Comparison of ENCODE assay signal across 16 cellular contexts in the genomic region with DNA sequence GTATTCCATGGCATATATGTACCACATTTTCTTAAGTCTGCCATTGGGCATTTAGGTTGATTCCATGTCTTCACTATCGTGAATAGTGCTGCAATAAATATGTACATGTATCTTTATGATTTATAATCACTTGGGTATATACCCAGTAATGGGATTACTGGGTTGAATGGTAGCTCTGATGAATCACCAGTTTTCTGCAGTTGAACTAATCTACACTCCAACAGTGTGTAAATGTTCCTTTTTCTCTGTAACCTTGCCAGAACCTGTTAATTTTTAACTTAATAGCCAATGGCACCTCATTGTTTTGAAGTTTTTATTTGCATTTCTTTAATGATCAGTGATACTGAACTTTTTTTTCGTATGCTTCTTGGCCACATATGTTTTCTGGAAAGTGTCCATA.
DNase-seq lines count a peak whose midpoint lies in the region; TF ChIP-seq lines count a peak whose summit lies in the region.
"Had no signal": no experiment of that assay in that cellular context is flagged by ENCODE, and none has a peak within 500 bp of the region (broad histone marks: within the 10 kb centered on the region; RNA-seq: fewer than 3 reads in every experiment).

No MANE protein-coding gene starts in this region.

- DNase-seq in activated naive CD4-positive, alpha-beta T cell treated with Interleukin-2 at 50 U/mL for 16 hours, result no peak
- DNase-seq in glomerular visceral epithelial cell (ENCODE audit: extremely low spot score) (peak; percentile 15), renal cortical epithelial cell (ENCODE audit: low read depth) (peak; percentile 65), mesothelial cell of epicardium (ENCODE audit: low spot score in 2 of 2, unreplicated experiment in 2 of 2) (no peak), RWPE1 (ENCODE audit: low spot score) (no peak), SW 1271 (lab: John Stamatoyannopoulos, UW) (no peak)
- DNase-seq: CD8-positive, alpha-beta T cell; DND-41; H9 had no signal

- CTCF ChIA-PET in RWPE1 (lab: Yijun Ruan, JAX), result interaction anchor here (0.6 to 1.7 kb wide), 6 partner anchors 48 to 122 kb away, joined by 3 to 5 read pairs (median 4); no protein-coding TSS in a partner anchor

- H3K4me1 Mint-ChIP-seq in activated naive CD4-positive, alpha-beta T cell treated with anti-CD3 and anti-CD28 coated beads, Interleukin-2, amount 50 U/mL, for 24 hours, result no peaks in the 10 kb centered on the region
- peaks cover 4% of the 10 kb centered on the region for H3K4me1 Mint-ChIP-seq in mesothelial cell of epicardium
- H3K4me1 Mint-ChIP-seq: B cell; CD4-positive, CD25-positive, alpha-beta regulatory T cell; GM23338 had no signal

- peaks cover 4% of the 10 kb centered on the region for H3K27me3 Mint-ChIP-seq in activated naive CD4-positive, alpha-beta T cell treated with anti-CD3 and anti-CD28 coated beads, Interleukin-2, amount 50 U/mL, for 24 hours
- peaks cover 3% of the 10 kb centered on the region for H3K27me3 Mint-ChIP-seq in mesothelial cell of epicardium (ENCODE audit: low read depth)

- H3K4me3 Mint-ChIP-seq in activated naive CD4-positive, alpha-beta T cell treated with anti-CD3 and anti-CD28 coated beads, Interleukin-2, amount 50 U/mL, for 24 hours, result no peak overlapping the region
- H3K4me3 Mint-ChIP-seq in mesothelial cell of epicardium, result no peak overlapping the region
- H3K4me3 Mint-ChIP-seq: B cell; CD8-positive, alpha-beta T cell; GM23338; H9 had no signal

- no peaks in the 10 kb centered on the region for H3K9me3 Mint-ChIP-seq in activated naive CD4-positive, alpha-beta T cell treated with anti-CD3 and anti-CD28 coated beads, Interleukin-2, amount 50 U/mL, for 24 hours
- H3K9me3 Mint-ChIP-seq in mesothelial cell of epicardium, result peaks cover 4% of the 10 kb centered on the region
- H3K9me3 Mint-ChIP-seq: CD8-positive, alpha-beta T cell; GM23338; H9 had no signal

- H3K27ac Mint-ChIP-seq in activated naive CD4-positive, alpha-beta T cell treated with anti-CD3 and anti-CD28 coated beads, Interleukin-2, amount 50 U/mL, for 24 hours, result peak overlapping the region; percentile 55
- no peak overlapping the region for H3K27ac Mint-ChIP-seq in mesothelial cell of epicardium
- H3K27ac Mint-ChIP-seq: B cell; CD4-positive, CD25-positive, alpha-beta regulatory T cell; CD8-positive, alpha-beta T cell; GM23338; H9 had no signal

- no peak overlapping the region for H3K27ac ChIP-seq in RWPE1
- H3K27ac ChIP-seq: 22Rv1, BLaER1, C4-2B had no signal

- POLR2A ChIA-PET in RWPE1 (lab: Yijun Ruan, JAX; ENCODE audit: low non-redundant PET), result no interaction called here

- TF ChIP-seq CTCF in mesothelial cell of epicardium (IDR thresholded peaks at IDR 0.05; ENCODE audit: unreplicated experiment) (no peak), RWPE1 (conservative IDR thresholded peaks at IDR 0.05; ENCODE audit: low read depth) (no peak)

- H3K36me3 Mint-ChIP-seq in activated naive CD4-positive, alpha-beta T cell treated with anti-CD3 and anti-CD28 coated beads, Interleukin-2, amount 50 U/mL, for 24 hours, result no peaks in the 10 kb centered on the region
- H3K36me3 Mint-ChIP-seq in mesothelial cell of epicardium, result no peaks in the 10 kb centered on the region
- H3K36me3 Mint-ChIP-seq: CD4-positive, CD25-positive, alpha-beta regulatory T cell; CD8-positive, alpha-beta T cell had no signal

Comparison
In these comparisons a context has a peak if more than half of its experiments do, and no peak if none do; other contexts are left out.
1. DNase-seq: peak in glomerular visceral epithelial cell (single experiment) and renal cortical epithelial cell (single experiment); none in activated naive CD4-positive, alpha-beta T cell treated with Interleukin-2 at 50 U/mL for 16 hours (single experiment), mesothelial cell of epicardium (0 of 2), RWPE1 (single experiment) and SW 1271 (0 of 2).